In genomic region chr20:34299925-34300806, GRCh38 we compare ENCODE assay signal across 14 cellular contexts. TPM values are rescaled to one million over a fixed set of nuclear protein-coding genes. Genes with fewer than 3 reads are reported as not detected.
DNase-seq lines count a peak whose midpoint lies in the region; ATAC-seq and TF ChIP-seq lines count a peak whose summit lies in the region.
"Had no signal": no experiment of that assay in that cellular context is flagged by ENCODE, and none has a peak within 500 bp of the region (broad histone marks: within the 10 kb centered on the region; RNA-seq: fewer than 3 reads in every experiment).

No MANE protein-coding gene starts in this region.

- DNase-seq in COLO668 (lab: John Stamatoyannopoulos, UW; ENCODE audit: unreplicated experiment) (peak; percentile 57), HuH-7 (ENCODE audit: low spot score) (peak; percentile 90), PC-3 (peak; percentile 35), cerebellar nuclear complex (lab: John Stamatoyannopoulos, UW) (no peak)
- DNase-seq in activated CD4-positive, alpha-beta T cell treated with anti-CD3 and anti-CD28 coated beads, Interleukin-2, amount 50 U/mL, for 4 hours = no peak
- no peak for DNase-seq in stimulated activated CD4-positive, alpha-beta T cell treated with anti-CD3 and anti-CD28 coated beads, Interleukin-4, amount 100 ng/mL, for 4 hours
- DNase-seq: activated CD8-positive, alpha-beta T cell treated with anti-CD3 and anti-CD28 coated beads, Interleukin-2, amount 10 ng/mL, durations not matched to agents 7 days and 5 days; activated naive CD8-positive, alpha-beta T cell treated with anti-CD3 and anti-CD28 coated beads, Interleukin-2, amount 10 ng/mL, durations not matched to agents 7 days and 5 days; CD4-positive, alpha-beta T cell; naive thymus-derived CD4-positive, alpha-beta T cell; stimulated activated naive B cell treated with anti-CD40 and anti-IgM and Interleukin-4, amounts not matched to agents 10 μg/mL and 1 μg/mL and 100 μg/mL, for 72 hours had no signal

- intact Hi-C loops in PC-3 (cut with micrococcal nuclease) = no loop called here

- TF ChIP-seq CTCF in PC-3 (conservative IDR thresholded peaks at IDR 0.05; ENCODE audit: low read depth, low read length) = no peak

- H3K4me1 ChIP-seq in PC-3 (ENCODE audit: insufficient read depth, low read length) = peaks cover 26% of the 10 kb centered on the region
- peaks cover 5% of the 10 kb centered on the region for H3K4me1 ChIP-seq in iPS-18a (ENCODE audit: control insufficient read depth, low read depth, low read length)

- BruUV-seq in PC-3 (replicated peaks; lab: Mats Ljungman, UMichigan) = no TSS peak

- H3K27me3 ChIP-seq in PC-3 (ENCODE audit: low read length) (no peaks in the 10 kb centered on the region), iPS-18a (ENCODE audit: control insufficient read depth, insufficient read depth, low read length) (no peaks in the 10 kb centered on the region)

- no peaks in the 10 kb centered on the region for H3K9me2 ChIP-seq in PC-3 (replicated peaks; ENCODE audit: low read length)

- ATAC-seq in PC-3 = no peak
- ATAC-seq in GM21786 (IDR thresholded peaks at IDR 0.05; ENCODE audit: unreplicated experiment) = no peak
- ATAC-seq: activated CD8-positive, alpha-beta T cell treated with anti-CD3 and anti-CD28 coated beads, Interleukin-2, amount 10 ng/mL, durations not matched to agents 7 days and 5 days; naive thymus-derived CD4-positive, alpha-beta T cell; stimulated activated naive B cell treated with anti-CD40 and anti-IgM and Interleukin-4, amounts not matched to agents 10 μg/mL and 1 μg/mL and 100 μg/mL, for 72 hours had no signal

- H3F3A ChIP-seq in PC-3 (ENCODE audit: low read length, unreplicated experiment) = peaks cover 3% of the 10 kb centered on the region

- H4K20me1 ChIP-seq in PC-3 (ENCODE audit: low read length) = peaks cover 28% of the 10 kb centered on the region

- H2AFZ ChIP-seq in PC-3 (ENCODE audit: low read length) = no peak overlapping the region

- H3K4me3 ChIP-seq in PC-3 (ENCODE audit: low read length) (peak overlapping the region; percentile 91; the same call in 1 of the 2 replicates), iPS-18a (ENCODE audit: low read length) (no peak overlapping the region)

- H3K36me3 ChIP-seq in PC-3 (ENCODE audit: low read depth, low read length) (peaks cover 11% of the 10 kb centered on the region), iPS-18a (ENCODE audit: control insufficient read depth, low read depth, low read length) (peaks cover 17% of the 10 kb centered on the region)

- peaks cover 74% of the 10 kb centered on the region for H3K79me2 ChIP-seq in PC-3 (ENCODE audit: low read length)

- H3K9me3 ChIP-seq in PC-3 (ENCODE audit: low read length) = no peaks in the 10 kb centered on the region
- no peaks in the 10 kb centered on the region for H3K9me3 ChIP-seq in iPS-18a (ENCODE audit: control insufficient read depth, low read depth, low read length)

- POLR2A ChIA-PET in PC-3 (lab: Charles Lee; ENCODE audit: unreplicated experiment) = no interaction called here

- H3K9ac ChIP-seq in PC-3 (ENCODE audit: low read length) = no peak overlapping the region
- peak overlapping the region; percentile 16 for H3K9ac ChIP-seq in iPS-18a (ENCODE audit: low read length)

- H3K27ac ChIP-seq in PC-3 (ENCODE audit: low read length) (no peak overlapping the region), iPS-18a (ENCODE audit: low read length) (no peak overlapping the region)

- H3K4me2 ChIP-seq in PC-3 (ENCODE audit: low read length) = peak overlapping the region; percentile 95

- CTCF ChIA-PET in PC-3 (lab: Charles Lee) = no interaction called here

RNA-seq across cellular contexts. Expression of gene AHCY, which starts 3.0 kb away (rescaled TPM):
- 265 and 267 TPM in 2 replicates for total RNA-seq in PC-3 (2014; rRNA removed)

RNA-seq across cellular contexts. Expression of gene ASIP, which starts 58.9 kb away (rescaled TPM):
- not detected in 2 replicates for total RNA-seq in PC-3 (2014; rRNA removed)
- total RNA-seq: activated CD8-positive, alpha-beta T cell treated with anti-CD3 and anti-CD28 coated beads, Interleukin-2, amount 10 ng/mL, durations not matched to agents 7 days and 5 days; activated naive CD8-positive, alpha-beta T cell treated with anti-CD3 and anti-CD28 coated beads, Interleukin-2, amount 10 ng/mL, durations not matched to agents 7 days and 5 days; CD4-positive, alpha-beta T cell; HT-29; naive thymus-derived CD4-positive, alpha-beta T cell had no signal

Comparison
In these comparisons a context has a peak if more than half of its experiments do, and no peak if none do; other contexts are left out.
1. DNase-seq: peak in COLO668 (single experiment), HuH-7 (single experiment) and PC-3 (single experiment); none in activated CD4-positive, alpha-beta T cell treated with anti-CD3 and anti-CD28 coated beads, Interleukin-2, amount 50 U/mL, for 4 hours (0 of 2), stimulated activated CD4-positive, alpha-beta T cell treated with anti-CD3 and anti-CD28 coated beads, Interleukin-4, amount 100 ng/mL, for 4 hours (0 of 2) and cerebellar nuclear complex (0 of 2).